1 cellular context compared by ENCODE assay signal in genomic region chr5:172921906-172922305, GRCh38.
TF ChIP-seq lines count a peak whose summit lies in the region.

No MANE protein-coding gene starts in this region.

TF ChIP-seq in WTC11, 78 proteins besides CTCF, POLR2A, EP300 and RAD21 (continued from another document):
- TF ChIP-seq, protein P1, sequence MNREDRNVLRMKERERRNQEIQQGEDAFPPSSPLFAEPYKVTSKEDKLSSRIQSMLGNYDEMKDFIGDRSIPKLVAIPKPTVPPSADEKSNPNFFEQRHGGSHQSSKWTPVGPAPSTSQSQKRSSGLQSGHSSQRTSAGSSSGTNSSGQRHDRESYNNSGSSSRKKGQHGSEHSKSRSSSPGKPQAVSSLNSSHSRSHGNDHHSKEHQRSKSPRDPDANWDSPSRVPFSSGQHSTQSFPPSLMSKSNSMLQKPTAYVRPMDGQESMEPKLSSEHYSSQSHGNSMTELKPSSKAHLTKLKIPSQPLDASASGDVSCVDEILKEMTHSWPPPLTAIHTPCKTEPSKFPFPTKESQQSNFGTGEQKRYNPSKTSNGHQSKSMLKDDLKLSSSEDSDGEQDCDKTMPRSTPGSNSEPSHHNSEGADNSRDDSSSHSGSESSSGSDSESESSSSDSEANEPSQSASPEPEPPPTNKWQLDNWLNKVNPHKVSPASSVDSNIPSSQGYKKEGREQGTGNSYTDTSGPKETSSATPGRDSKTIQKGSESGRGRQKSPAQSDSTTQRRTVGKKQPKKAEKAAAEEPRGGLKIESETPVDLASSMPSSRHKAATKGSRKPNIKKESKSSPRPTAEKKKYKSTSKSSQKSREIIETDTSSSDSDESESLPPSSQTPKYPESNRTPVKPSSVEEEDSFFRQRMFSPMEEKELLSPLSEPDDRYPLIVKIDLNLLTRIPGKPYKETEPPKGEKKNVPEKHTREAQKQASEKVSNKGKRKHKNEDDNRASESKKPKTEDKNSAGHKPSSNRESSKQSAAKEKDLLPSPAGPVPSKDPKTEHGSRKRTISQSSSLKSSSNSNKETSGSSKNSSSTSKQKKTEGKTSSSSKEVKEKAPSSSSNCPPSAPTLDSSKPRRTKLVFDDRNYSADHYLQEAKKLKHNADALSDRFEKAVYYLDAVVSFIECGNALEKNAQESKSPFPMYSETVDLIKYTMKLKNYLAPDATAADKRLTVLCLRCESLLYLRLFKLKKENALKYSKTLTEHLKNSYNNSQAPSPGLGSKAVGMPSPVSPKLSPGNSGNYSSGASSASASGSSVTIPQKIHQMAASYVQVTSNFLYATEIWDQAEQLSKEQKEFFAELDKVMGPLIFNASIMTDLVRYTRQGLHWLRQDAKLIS (CRISPR knock-in tag; IDR thresholded peaks at IDR 0.05; ENCODE audit: borderline replicate concordance), result no peak
- TF ChIP-seq, protein P2, sequence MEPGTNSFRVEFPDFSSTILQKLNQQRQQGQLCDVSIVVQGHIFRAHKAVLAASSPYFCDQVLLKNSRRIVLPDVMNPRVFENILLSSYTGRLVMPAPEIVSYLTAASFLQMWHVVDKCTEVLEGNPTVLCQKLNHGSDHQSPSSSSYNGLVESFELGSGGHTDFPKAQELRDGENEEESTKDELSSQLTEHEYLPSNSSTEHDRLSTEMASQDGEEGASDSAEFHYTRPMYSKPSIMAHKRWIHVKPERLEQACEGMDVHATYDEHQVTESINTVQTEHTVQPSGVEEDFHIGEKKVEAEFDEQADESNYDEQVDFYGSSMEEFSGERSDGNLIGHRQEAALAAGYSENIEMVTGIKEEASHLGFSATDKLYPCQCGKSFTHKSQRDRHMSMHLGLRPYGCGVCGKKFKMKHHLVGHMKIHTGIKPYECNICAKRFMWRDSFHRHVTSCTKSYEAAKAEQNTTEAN (CRISPR knock-in tag; IDR thresholded peaks at IDR 0.05), result no peak
- TF ChIP-seq ZNF425 (CRISPR knock-in tag; conservative IDR thresholded peaks at IDR 0.05), result no peak
- TF ChIP-seq, protein P3, sequence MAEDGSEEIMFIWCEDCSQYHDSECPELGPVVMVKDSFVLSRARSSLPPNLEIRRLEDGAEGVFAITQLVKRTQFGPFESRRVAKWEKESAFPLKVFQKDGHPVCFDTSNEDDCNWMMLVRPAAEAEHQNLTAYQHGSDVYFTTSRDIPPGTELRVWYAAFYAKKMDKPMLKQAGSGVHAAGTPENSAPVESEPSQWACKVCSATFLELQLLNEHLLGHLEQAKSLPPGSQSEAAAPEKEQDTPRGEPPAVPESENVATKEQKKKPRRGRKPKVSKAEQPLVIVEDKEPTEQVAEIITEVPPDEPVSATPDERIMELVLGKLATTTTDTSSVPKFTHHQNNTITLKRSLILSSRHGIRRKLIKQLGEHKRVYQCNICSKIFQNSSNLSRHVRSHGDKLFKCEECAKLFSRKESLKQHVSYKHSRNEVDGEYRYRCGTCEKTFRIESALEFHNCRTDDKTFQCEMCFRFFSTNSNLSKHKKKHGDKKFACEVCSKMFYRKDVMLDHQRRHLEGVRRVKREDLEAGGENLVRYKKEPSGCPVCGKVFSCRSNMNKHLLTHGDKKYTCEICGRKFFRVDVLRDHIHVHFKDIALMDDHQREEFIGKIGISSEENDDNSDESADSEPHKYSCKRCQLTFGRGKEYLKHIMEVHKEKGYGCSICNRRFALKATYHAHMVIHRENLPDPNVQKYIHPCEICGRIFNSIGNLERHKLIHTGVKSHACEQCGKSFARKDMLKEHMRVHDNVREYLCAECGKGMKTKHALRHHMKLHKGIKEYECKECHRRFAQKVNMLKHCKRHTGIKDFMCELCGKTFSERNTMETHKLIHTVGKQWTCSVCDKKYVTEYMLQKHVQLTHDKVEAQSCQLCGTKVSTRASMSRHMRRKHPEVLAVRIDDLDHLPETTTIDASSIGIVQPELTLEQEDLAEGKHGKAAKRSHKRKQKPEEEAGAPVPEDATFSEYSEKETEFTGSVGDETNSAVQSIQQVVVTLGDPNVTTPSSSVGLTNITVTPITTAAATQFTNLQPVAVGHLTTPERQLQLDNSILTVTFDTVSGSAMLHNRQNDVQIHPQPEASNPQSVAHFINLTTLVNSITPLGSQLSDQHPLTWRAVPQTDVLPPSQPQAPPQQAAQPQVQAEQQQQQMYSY (CRISPR knock-in tag; IDR thresholded peaks at IDR 0.05), result no peak
- no peak for TF ChIP-seq NFE2L1 (CRISPR knock-in tag; IDR thresholded peaks at IDR 0.05)
- TF ChIP-seq MXD4 (CRISPR knock-in tag; IDR thresholded peaks at IDR 0.05; ENCODE audit: borderline replicate concordance), result no peak
